ENCODE assay signal across 1 cellular context in genomic region chr2:47326394-47326793, GRCh38.
TF ChIP-seq lines count a peak whose summit lies in the region.
"Not testable (repeated sequence)": the region's sequence is repeated elsewhere in the genome, so short reads cannot be mapped to it uniquely, and the experiment has no call there.

No MANE protein-coding gene starts in this region.

TF ChIP-seq in HepG2, 621 proteins besides CTCF, POLR2A, EP300 and RAD21:
- 0 out of 2 replicates have a peak, but pooled peaks have one; percentile 48 for TF ChIP-seq ZMYM2 (CRISPR knock-in tag; IDR thresholded peaks at IDR 0.05)
- peak; percentile 33; the same call in 1 of the 2 replicates for TF ChIP-seq ZNF430 (CRISPR knock-in tag; IDR thresholded peaks at IDR 0.05)
- TF ChIP-seq FOXP1 (IDR thresholded peaks at IDR 0.05) = not testable (repeated sequence)
- TF ChIP-seq FOXP1 (CRISPR knock-in tag; IDR thresholded peaks at IDR 0.05) = peak; percentile 41; the same call in 1 of the 2 replicates
- 0 out of 2 replicates have a peak, but pooled peaks have one; percentile 30 for TF ChIP-seq ZNF558 (CRISPR knock-in tag; IDR thresholded peaks at IDR 0.05; ENCODE audit: borderline replicate concordance)
- TF ChIP-seq ZNF770 (CRISPR knock-in tag; IDR thresholded peaks at IDR 0.05) = peak; percentile 91
- 0 out of 2 replicates have a peak, but pooled peaks have one; percentile 25 for TF ChIP-seq ZNF564 (CRISPR knock-in tag; IDR thresholded peaks at IDR 0.05)
TF ChIP-seq in HepG2: peak in this region for 6; not testable (repeated sequence) for 615.
